In genomic region chr16:66731101-66731500, GRCh38 we compare ENCODE assay signal across 29 cellular contexts.
"Had no signal": no experiment of that assay in that cellular context is flagged by ENCODE, and none has a peak within 500 bp of the region (broad histone marks: within the 10 kb centered on the region; RNA-seq: fewer than 3 reads in every experiment).

No MANE protein-coding gene starts in this region.

- H3K4me1 ChIP-seq: right lobe of liver had no signal

- ATAC-seq: activated naive CD8-positive, alpha-beta T cell treated with anti-CD3 and anti-CD28 coated beads, Interleukin-2, amount 50 U/mL, for 24 hours; right lobe of liver; T-cell had no signal

- H3K9me3 Mint-ChIP-seq: activated CD4-positive, alpha-beta memory T cell treated with anti-CD3 and anti-CD28 coated beads for 36 hours; activated naive CD4-positive, alpha-beta T cell treated with anti-CD3 and anti-CD28 coated beads, Interleukin-2, amount 50 U/mL, for 24 hours; activated naive CD8-positive, alpha-beta T cell treated with anti-CD3 and anti-CD28 coated beads, Interleukin-2, amount 50 U/mL, for 24 hours; activated T-helper 2 cell treated with anti-CD3 and anti-CD28 coated beads, Interferon-gamma antibody, Interleukin-2, Interleukin-4, amounts not matched to agents 10 μg/mL and 5 μg/mL and 100 μg/mL, durations not matched to agents 14 hours and 24 hours and 36 hours; central memory CD8-positive, alpha-beta T cell; dendritic cell treated with granulocyte-macrophage colony-stimulating factor and Interleukin-4, amounts not matched to agents 40 ng/mL and 50 ng/mL, for 4 days; nephron; T-cell; T-helper 2 cell treated with Interferon-gamma antibody and Interleukin-4, amounts not matched to agents 5 μg/mL and 100 μg/mL, for 36 hours had no signal

- H3K9me3 ChIP-seq: left ventricle myocardium inferior, right lobe of liver, testis, transverse colon had no signal

- H3K4me3 ChIP-seq: left ventricle myocardium inferior, lung, right lobe of liver, skin epidermis, testis, transverse colon had no signal

- FAIRE-seq: bronchial epithelial cell, endometrium, frontal cortex, islet of Langerhans, urothelium cell line had no signal

- H3K4me3 Mint-ChIP-seq: activated CD4-positive, alpha-beta memory T cell treated with anti-CD3 and anti-CD28 coated beads for 36 hours; activated naive CD4-positive, alpha-beta T cell treated with anti-CD3 and anti-CD28 coated beads, Interleukin-2, amount 50 U/mL, for 24 hours; activated naive CD8-positive, alpha-beta T cell treated with anti-CD3 and anti-CD28 coated beads, Interleukin-2, amount 50 U/mL, for 24 hours; central memory CD8-positive, alpha-beta T cell; dendritic cell treated with granulocyte-macrophage colony-stimulating factor and Interleukin-4, amounts not matched to agents 40 ng/mL and 50 ng/mL, for 4 days; nephron; T-cell; T-helper 2 cell treated with Interferon-gamma antibody and Interleukin-4, amounts not matched to agents 5 μg/mL and 100 μg/mL, for 36 hours had no signal

- H3K27me3 Mint-ChIP-seq: activated CD4-positive, alpha-beta memory T cell treated with anti-CD3 and anti-CD28 coated beads for 36 hours; activated naive CD4-positive, alpha-beta T cell treated with anti-CD3 and anti-CD28 coated beads, Interleukin-2, amount 50 U/mL, for 24 hours; activated naive CD8-positive, alpha-beta T cell treated with anti-CD3 and anti-CD28 coated beads, Interleukin-2, amount 50 U/mL, for 24 hours; central memory CD8-positive, alpha-beta T cell; dendritic cell treated with granulocyte-macrophage colony-stimulating factor and Interleukin-4, amounts not matched to agents 40 ng/mL and 50 ng/mL, for 4 days; T-cell had no signal

- H3K27me3 ChIP-seq: right lobe of liver, testis, transverse colon had no signal

- H3K27ac Mint-ChIP-seq: activated CD4-positive, alpha-beta memory T cell treated with anti-CD3 and anti-CD28 coated beads for 36 hours; activated naive CD8-positive, alpha-beta T cell treated with anti-CD3 and anti-CD28 coated beads, Interleukin-2, amount 50 U/mL, for 24 hours; activated T-helper 2 cell treated with anti-CD3 and anti-CD28 coated beads, Interferon-gamma antibody, Interleukin-2, Interleukin-4, amounts not matched to agents 10 μg/mL and 5 μg/mL and 100 μg/mL, durations not matched to agents 14 hours and 24 hours and 36 hours; dendritic cell treated with granulocyte-macrophage colony-stimulating factor and Interleukin-4, amounts not matched to agents 40 ng/mL and 50 ng/mL, for 4 days; nephron; T-cell; T-helper 2 cell treated with Interferon-gamma antibody and Interleukin-4, amounts not matched to agents 5 μg/mL and 100 μg/mL, for 36 hours had no signal

- DNase-seq: activated CD4-positive, alpha-beta memory T cell treated with anti-CD3 and anti-CD28 coated beads for 36 hours; activated CD4-positive, alpha-beta T cell treated with anti-CD3 and anti-CD28 coated beads for 48 hours; activated CD8-positive, alpha-beta memory T cell treated with anti-CD3 and anti-CD28 coated beads, Interleukin-2, amount 50 U/mL, for 4 hours; activated naive CD8-positive, alpha-beta T cell treated with anti-CD3 and anti-CD28 coated beads, Interleukin-2, amount 50 U/mL, for 24 hours; activated T-cell treated with anti-CD3 and anti-CD28 coated beads, Interleukin-2, amount 50 U/mL, for 1 hour; anterior cingulate cortex; effector CD4-positive, alpha-beta T cell; left ventricle myocardium inferior; mesendoderm; right lobe of liver; stimulated activated CD4-positive, alpha-beta T cell treated with anti-CD3 and anti-CD28 coated beads, Interleukin-12 subunit alpha, Interleukin-12 subunit beta, amount 100 ng/mL, for 4 hours; stimulated activated CD4-positive, alpha-beta T cell treated with anti-CD3 and anti-CD28 coated beads, Interleukin-4, amount 100 ng/mL, for 24 hours; stimulated activated naive CD4-positive, alpha-beta T cell treated with Interleukin-2 at 50 U/mL for 16 hours; T-cell; testis; transverse colon had no signal

- H3K27ac ChIP-seq: left ventricle myocardium inferior, right lobe of liver, skin epidermis, testis, transverse colon had no signal
